Comparison of ENCODE assay signal across 16 cellular contexts in genomic region chr2:86102157-86102556, GRCh38. TPM values are rescaled to one million over a fixed set of nuclear protein-coding genes. Genes with fewer than 3 reads are reported as not detected.
DNase-seq lines count a peak whose midpoint lies in the region; ATAC-seq, FAIRE-seq and TF ChIP-seq lines count a peak whose summit lies in the region.
"Had no signal": no experiment of that assay in that cellular context is flagged by ENCODE, and none has a peak within 500 bp of the region (broad histone marks: within the 10 kb centered on the region; RNA-seq: fewer than 3 reads in every experiment).

No MANE protein-coding gene starts in this region.

- no peak overlapping the region for H3K4me3 ChIP-seq in spleen

- no peaks in the 10 kb centered on the region for H3K27me3 Mint-ChIP-seq in activated T-cell treated with anti-CD3 and anti-CD28 coated beads, Interleukin-2, amount 50 U/mL, for 24 hours
- no peaks in the 10 kb centered on the region for H3K27me3 Mint-ChIP-seq in natural killer cell treated with Interleukin-12 subunit alpha and Interleukin-12 subunit beta and Interleukin-15 and Interleukin-18, amount 100 ng/mL, for 72 hours
- no peaks in the 10 kb centered on the region for H3K27me3 Mint-ChIP-seq in natural killer cell (ENCODE audit: low read depth in 2 of 2)
- no peaks in the 10 kb centered on the region for H3K27me3 Mint-ChIP-seq in activated naive CD8-positive, alpha-beta T cell treated with anti-CD3 and anti-CD28 coated beads, Interleukin-2, amount 50 U/mL, for 24 hours
- H3K27me3 Mint-ChIP-seq: B cell; CD4-positive, alpha-beta T cell had no signal

- no peaks in the 10 kb centered on the region for H3K9me3 ChIP-seq in spleen

- H3K27ac ChIP-seq in spleen = no peak overlapping the region

- TF ChIP-seq POLR2A in spleen (IDR thresholded peaks at IDR 0.05) = no peak

- no peaks in the 10 kb centered on the region for H3K9me3 Mint-ChIP-seq in activated T-cell treated with anti-CD3 and anti-CD28 coated beads, Interleukin-2, amount 50 U/mL, for 24 hours
- no peaks in the 10 kb centered on the region for H3K9me3 Mint-ChIP-seq in natural killer cell treated with Interleukin-12 subunit alpha and Interleukin-12 subunit beta and Interleukin-15 and Interleukin-18, amount 100 ng/mL, for 72 hours
- H3K9me3 Mint-ChIP-seq in natural killer cell = no peaks in the 10 kb centered on the region
- no peaks in the 10 kb centered on the region for H3K9me3 Mint-ChIP-seq in activated naive CD8-positive, alpha-beta T cell treated with anti-CD3 and anti-CD28 coated beads, Interleukin-2, amount 50 U/mL, for 24 hours
- H3K9me3 Mint-ChIP-seq: CD4-positive, alpha-beta T cell; HFFc6 had no signal

- H3K27ac Mint-ChIP-seq in activated T-cell treated with anti-CD3 and anti-CD28 coated beads, Interleukin-2, amount 50 U/mL, for 24 hours = peak overlapping the region; percentile 53
- H3K27ac Mint-ChIP-seq in natural killer cell treated with Interleukin-12 subunit alpha and Interleukin-12 subunit beta and Interleukin-15 and Interleukin-18, amount 100 ng/mL, for 72 hours = no peak overlapping the region
- H3K27ac Mint-ChIP-seq in natural killer cell = no peak overlapping the region
- H3K27ac Mint-ChIP-seq in activated naive CD8-positive, alpha-beta T cell treated with anti-CD3 and anti-CD28 coated beads, Interleukin-2, amount 50 U/mL, for 24 hours = peak overlapping the region; percentile 5
- H3K27ac Mint-ChIP-seq: B cell, HFFc6 had no signal

- H3K4me1 ChIP-seq in spleen = peaks cover 17 to 39% (median 27%) of the 10 kb centered on the region in 6 donors

- DNase-seq in activated T-cell treated with anti-CD3 and anti-CD28 coated beads, Interleukin-2, amount 50 U/mL, for 24 hours = no peak
- no peak for DNase-seq in activated T-cell treated with anti-CD3 and anti-CD28 coated beads for 4 hours
- DNase-seq in natural killer cell treated with Interleukin-12 subunit alpha and Interleukin-12 subunit beta and Interleukin-15 and Interleukin-18, amount 100 ng/mL, for 72 hours (ENCODE audit: low spot score) = no peak
- DNase-seq in natural killer cell = no peak
- no peak for DNase-seq in activated naive CD8-positive, alpha-beta T cell treated with anti-CD3 and anti-CD28 coated beads, Interleukin-2, amount 50 U/mL, for 24 hours
- DNase-seq in spleen = no peak
- no peak for DNase-seq in GM03348 (ENCODE audit: low spot score)
- DNase-seq in urothelium cell line (ENCODE audit: low spot score) = no peak
- DNase-seq: C1 segment of cervical spinal cord; Calu3; CD4-positive, alpha-beta T cell; DMS 273 treated with DMSO at 0.1 percent for 48 hours; HCEC 1CT; HFFc6 had no signal

- no peak overlapping the region for H3K4me3 Mint-ChIP-seq in activated T-cell treated with anti-CD3 and anti-CD28 coated beads, Interleukin-2, amount 50 U/mL, for 24 hours
- H3K4me3 Mint-ChIP-seq in natural killer cell treated with Interleukin-12 subunit alpha and Interleukin-12 subunit beta and Interleukin-15 and Interleukin-18, amount 100 ng/mL, for 72 hours = peak overlapping the region; percentile 99
- no peak overlapping the region for H3K4me3 Mint-ChIP-seq in natural killer cell
- H3K4me3 Mint-ChIP-seq in activated naive CD8-positive, alpha-beta T cell treated with anti-CD3 and anti-CD28 coated beads, Interleukin-2, amount 50 U/mL, for 24 hours = no peak overlapping the region
- H3K4me3 Mint-ChIP-seq: HFFc6 had no signal

- H3K36me3 ChIP-seq in spleen = peaks cover 0 to 63% (median 28%) of the 10 kb centered on the region in 6 donors

- peaks cover 95% of the 10 kb centered on the region for H3K36me3 Mint-ChIP-seq in activated T-cell treated with anti-CD3 and anti-CD28 coated beads, Interleukin-2, amount 50 U/mL, for 24 hours (ENCODE audit: low read depth)
- peaks cover 32% of the 10 kb centered on the region for H3K36me3 Mint-ChIP-seq in natural killer cell treated with Interleukin-12 subunit alpha and Interleukin-12 subunit beta and Interleukin-15 and Interleukin-18, amount 100 ng/mL, for 72 hours
- peaks cover 15% of the 10 kb centered on the region for H3K36me3 Mint-ChIP-seq in natural killer cell
- peaks cover 59% of the 10 kb centered on the region for H3K36me3 Mint-ChIP-seq in activated naive CD8-positive, alpha-beta T cell treated with anti-CD3 and anti-CD28 coated beads, Interleukin-2, amount 50 U/mL, for 24 hours (ENCODE audit: low read depth)

- peaks cover 52% of the 10 kb centered on the region for H3K4me1 Mint-ChIP-seq in activated T-cell treated with anti-CD3 and anti-CD28 coated beads, Interleukin-2, amount 50 U/mL, for 24 hours (ENCODE audit: low read depth)
- H3K4me1 Mint-ChIP-seq in natural killer cell treated with Interleukin-12 subunit alpha and Interleukin-12 subunit beta and Interleukin-15 and Interleukin-18, amount 100 ng/mL, for 72 hours (ENCODE audit: low read depth in 2 of 2) = peaks cover 44 to 60% of the 10 kb centered on the region in 2 donors
- H3K4me1 Mint-ChIP-seq in natural killer cell = peaks cover 45 to 49% of the 10 kb centered on the region in 2 donors
- H3K4me1 Mint-ChIP-seq in activated naive CD8-positive, alpha-beta T cell treated with anti-CD3 and anti-CD28 coated beads, Interleukin-2, amount 50 U/mL, for 24 hours = peaks cover 42% of the 10 kb centered on the region

- ATAC-seq in natural killer cell treated with Interleukin-12 subunit alpha and Interleukin-12 subunit beta and Interleukin-15 and Interleukin-18, amount 100 ng/mL, for 72 hours = no peak
- no peak for ATAC-seq in natural killer cell
- no peak for ATAC-seq in activated naive CD8-positive, alpha-beta T cell treated with anti-CD3 and anti-CD28 coated beads, Interleukin-2, amount 50 U/mL, for 24 hours

- TF ChIP-seq CTCF in natural killer cell (IDR thresholded peaks at IDR 0.05) (no peak), spleen (IDR thresholded peaks at IDR 0.05 in 8 of 11, conservative IDR thresholded peaks at IDR 0.05 in 3 of 11) (no peak)

- H3K27me3 ChIP-seq in spleen (replicated peaks in 1 of 7) = no peaks in the 10 kb centered on the region

- FAIRE-seq in urothelium cell line (lab: Jason Lieb, UNC) = no peak
- FAIRE-seq: GM12891 had no signal

- intact Hi-C loops in natural killer cell (cut with micrococcal nuclease) (loop anchor here (10.0 kb wide), 1 partner anchor 377 kb away; no protein-coding TSS in a partner anchor), spleen (cut with DNase I; ENCODE audit: low total_unique reads) (no loop called here)

RNA-seq across cellular contexts. Expression of gene POLR1A, which starts 3.5 kb away (rescaled TPM):
- 10 to 100 TPM; 51.7 to 99.2 TPM for total RNA-seq in natural killer cell treated with Interleukin-12 subunit alpha and Interleukin-12 subunit beta and Interleukin-15 and Interleukin-18, amount 100 ng/mL, for 72 hours
- total RNA-seq in natural killer cell (10 to 100 TPM; 19.7 to 26.5 (median 22.8) TPM), spleen (10 to 100 TPM; 18.4 to 39.0 (median 26.8) TPM)
- polyA plus RNA-seq in spleen = 1 to 10 TPM; 1.8 to 3.8 (median 1.9) TPM

RNA-seq across cellular contexts. Expression of gene PTCD3, which starts 3.9 kb away (rescaled TPM):
- total RNA-seq in natural killer cell treated with Interleukin-12 subunit alpha and Interleukin-12 subunit beta and Interleukin-15 and Interleukin-18, amount 100 ng/mL, for 72 hours = 100 to 1,000 TPM; 101 to 169 TPM
- total RNA-seq in natural killer cell (100 to 1,000 TPM; 115 to 146 (median 128) TPM), spleen (100 to 1,000 TPM in 5 of 7 donors, 10 to 100 TPM in 2; 83.8 to 126 (median 104) TPM)
- polyA plus RNA-seq in spleen = 10 to 100 TPM; 29.8 to 36.7 (median 34.8) TPM

Comparison
In these comparisons a context has a peak if more than half of its experiments do, and no peak if none do; other contexts are left out.
1. H3K27ac Mint-ChIP-seq: peak in activated T-cell treated with anti-CD3 and anti-CD28 coated beads, Interleukin-2, amount 50 U/mL, for 24 hours (single experiment) and activated naive CD8-positive, alpha-beta T cell treated with anti-CD3 and anti-CD28 coated beads, Interleukin-2, amount 50 U/mL, for 24 hours (single experiment); none in natural killer cell treated with Interleukin-12 subunit alpha and Interleukin-12 subunit beta and Interleukin-15 and Interleukin-18, amount 100 ng/mL, for 72 hours (0 of 2) and natural killer cell (0 of 2).